In genomic region chr3:47916201-47916600, GRCh38 we compare ENCODE assay signal across 18 cellular contexts.
A peak's percentile ranks its signal among the peaks of the same experiment; 100 is the strongest.
DNase-seq lines count a peak whose midpoint lies in the region; ATAC-seq and TF ChIP-seq lines count a peak whose summit lies in the region.
"Had no signal": no experiment of that assay in that cellular context is flagged by ENCODE, and none has a peak within 500 bp of the region (broad histone marks: within the 10 kb centered on the region; RNA-seq: fewer than 3 reads in every experiment).

No MANE protein-coding gene starts in this region.

- H3K27ac ChIP-seq in ascending aorta (peak overlapping the region; percentile 15 to 19), skeletal muscle tissue (ENCODE audit: low read depth, low read length) (peak overlapping the region; percentile 17)
- H3K27ac ChIP-seq: C4-2B had no signal

- H3K36me3 Mint-ChIP-seq in activated T-cell treated with anti-CD3 and anti-CD28 coated beads, Interleukin-2, amount 50 U/mL, for 4 hours (ENCODE audit: insufficient read depth) = peaks cover 37% of the 10 kb centered on the region

- peaks cover 50 to 59% of the 10 kb centered on the region in 2 donors for H3K36me3 ChIP-seq in ascending aorta
- peaks cover 30 to 52% (median 46%) of the 10 kb centered on the region in 3 donors for H3K36me3 ChIP-seq in skeletal muscle tissue (ENCODE audit: control insufficient read depth in 3 of 3, insufficient read depth in 3 of 3, low read length in 3 of 3)

- H3K4me1 ChIP-seq in ascending aorta = no peaks in the 10 kb centered on the region
- peaks cover 0 to 23% (median 22%) of the 10 kb centered on the region in 3 donors for H3K4me1 ChIP-seq in skeletal muscle tissue (ENCODE audit: control insufficient read depth in 3 of 3, insufficient read depth in 3 of 3, low read length in 3 of 3)

- ATAC-seq in Right ventricle myocardium superior (ENCODE audit: poor library complexity) (peak; percentile 85), left cardiac atrium (peak; percentile 71 to 77), HG02840 (IDR thresholded peaks at IDR 0.05; ENCODE audit: low FRiP score, unreplicated experiment) (no peak)
- no peak for ATAC-seq in activated T-cell treated with anti-CD3 and anti-CD28 coated beads, Interleukin-2, amount 50 U/mL, for 4 hours

- H3K27me3 Mint-ChIP-seq in activated T-cell treated with anti-CD3 and anti-CD28 coated beads, Interleukin-2, amount 50 U/mL, for 4 hours (ENCODE audit: low read depth) = no peaks in the 10 kb centered on the region
- H3K27me3 Mint-ChIP-seq: CD8-positive, alpha-beta memory T cell had no signal

- H3K9me3 ChIP-seq in ascending aorta (no peaks in the 10 kb centered on the region), skeletal muscle tissue (ENCODE audit: control insufficient read depth in 3 of 3, low read length in 3 of 3) (no peaks in the 10 kb centered on the region)

- no peaks in the 10 kb centered on the region for H3K9me3 Mint-ChIP-seq in activated T-cell treated with anti-CD3 and anti-CD28 coated beads, Interleukin-2, amount 50 U/mL, for 4 hours
- H3K9me3 Mint-ChIP-seq: CD8-positive, alpha-beta memory T cell had no signal

- H3K9ac ChIP-seq in skeletal muscle tissue (ENCODE audit: low read depth in 1 of 3, low read length in 3 of 3) = no peak overlapping the region

- no peaks in the 10 kb centered on the region for H3K4me1 Mint-ChIP-seq in activated T-cell treated with anti-CD3 and anti-CD28 coated beads, Interleukin-2, amount 50 U/mL, for 4 hours (ENCODE audit: low read depth)
- H3K4me1 Mint-ChIP-seq: CD8-positive, alpha-beta memory T cell had no signal

- no peak for TF ChIP-seq CTCF in ascending aorta (IDR thresholded peaks at IDR 0.05)

- H3K4me3 ChIP-seq in ascending aorta = no peak overlapping the region
- H3K4me3 ChIP-seq in skeletal muscle tissue (ENCODE audit: low read length in 3 of 3) = no peak overlapping the region

- no peak overlapping the region for H3K4me3 Mint-ChIP-seq in activated T-cell treated with anti-CD3 and anti-CD28 coated beads, Interleukin-2, amount 50 U/mL, for 4 hours
- H3K4me3 Mint-ChIP-seq: CD8-positive, alpha-beta memory T cell had no signal

- intact Hi-C loops in Right ventricle myocardium superior (cut with DNase I) (no loop called here), cardiac septum (cut with DNase I) (no loop called here), ascending aorta (cut with DNase I) (no loop called here), left cardiac atrium (cut with DNase I) (no loop called here)

- H3K27me3 ChIP-seq in ascending aorta (no peaks in the 10 kb centered on the region), skeletal muscle tissue (ENCODE audit: control insufficient read depth in 3 of 3, insufficient read depth in 3 of 3, low read length in 3 of 3) (no peaks in the 10 kb centered on the region)

- DNase-seq in Right ventricle myocardium superior = no peak
- no peak for DNase-seq in cardiac septum (ENCODE audit: low spot score)
- no peak for DNase-seq in ascending aorta (ENCODE audit: low spot score in 2 of 2)
- DNase-seq in left cardiac atrium = no peak
- no peak for DNase-seq in activated T-cell treated with anti-CD3 and anti-CD28 coated beads, Interleukin-2, amount 50 U/mL, for 4 hours
- no peak for DNase-seq in HuH-7 (ENCODE audit: low spot score)
- DNase-seq: CD8-positive, alpha-beta memory T cell; GDM1; KG1; NCI-H1105; NCI-H146; NCI-H2029 treated with DMSO at 0.1 percent for 48 hours; NCI-H524 treated with DMSO at 0.1 percent for 48 hours; NCI-H82; SHP77 had no signal

Comparison
In these comparisons a context has a peak if more than half of its experiments do, and no peak if none do; other contexts are left out.
1. ATAC-seq: peak in Right ventricle myocardium superior (single experiment) and left cardiac atrium (2 of 2); none in activated T-cell treated with anti-CD3 and anti-CD28 coated beads, Interleukin-2, amount 50 U/mL, for 4 hours (0 of 2) and HG02840 (single experiment).